8 cellular contexts compared by ENCODE assay signal in the genomic region with DNA sequence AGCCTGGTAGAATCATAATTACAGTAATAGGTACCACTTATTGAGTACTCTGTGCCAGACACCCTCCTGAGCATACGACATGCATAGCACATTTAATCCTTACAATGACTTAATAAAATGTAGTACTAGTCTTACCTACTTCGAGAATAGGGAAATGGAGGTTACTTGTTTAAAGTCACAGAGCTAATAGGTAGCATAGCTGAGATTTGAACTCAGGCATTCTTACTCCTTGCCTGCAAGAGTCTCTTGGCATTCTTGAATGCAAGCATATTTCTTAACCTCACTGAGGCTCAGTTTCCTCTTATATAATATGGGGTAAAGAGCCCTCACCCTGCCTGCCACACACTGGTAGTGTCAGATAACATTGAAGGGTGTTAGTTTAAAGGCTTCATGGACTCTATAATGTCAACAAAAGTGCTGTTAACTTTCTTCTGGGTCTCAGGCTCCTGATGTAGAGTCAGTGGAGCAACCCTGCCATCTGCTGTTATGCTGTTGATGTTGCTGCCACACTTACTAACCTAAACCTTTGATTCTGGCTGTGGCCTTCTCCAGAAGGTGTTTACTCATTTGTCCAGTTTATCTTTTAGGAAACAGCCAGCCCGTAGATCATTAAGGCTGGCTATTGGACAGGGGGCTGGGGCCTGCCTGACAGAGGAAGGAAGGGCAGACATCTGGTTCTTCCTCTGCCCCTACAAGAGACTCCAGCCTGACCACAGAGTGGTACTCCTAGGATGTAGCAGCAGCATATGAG. TPM values are rescaled to one million over a fixed set of nuclear protein-coding genes. Genes with fewer than 3 reads are reported as not detected.
DNase-seq lines count a peak whose midpoint lies in the region; ATAC-seq and TF ChIP-seq lines count a peak whose summit lies in the region.

No MANE protein-coding gene starts in this region.

- peaks cover 42% of the 10 kb centered on the region for H3K4me1 ChIP-seq in adipocyte (ENCODE audit: control insufficient read depth, insufficient read depth, low read length)
- peaks cover 70% of the 10 kb centered on the region for H3K4me1 ChIP-seq in left ventricle myocardium inferior
- peaks cover 0 to 55% (median 39%) of the 10 kb centered on the region in 4 donors for H3K4me1 ChIP-seq in sigmoid colon

- no peak overlapping the region for H3K4me3 ChIP-seq in AG09309 (ENCODE audit: control insufficient read depth, low read depth, low read length)
- no peak overlapping the region for H3K4me3 ChIP-seq in adipocyte (ENCODE audit: low read length)
- peak overlapping the region; percentile 25 for H3K4me3 ChIP-seq in left ventricle myocardium inferior
- H3K4me3 ChIP-seq in sigmoid colon, result no peak overlapping the region

- no peak for ATAC-seq in GM19351 (IDR thresholded peaks at IDR 0.05; ENCODE audit: unreplicated experiment)

- TF ChIP-seq POLR2A in sigmoid colon (IDR thresholded peaks at IDR 0.05), result no peak

- intact Hi-C loops in left ventricle myocardium inferior (cut with micrococcal nuclease), result no loop called here
- intact Hi-C loops in sigmoid colon (cut with DNase I), result loop anchor here (1.0 to 2.0 kb wide), 2 partner anchors 19 to 122 kb away; a partner anchor contains a TSS

- H3K9me3 ChIP-seq in adipocyte (ENCODE audit: control insufficient read depth, low read length) (no peaks in the 10 kb centered on the region), left ventricle myocardium inferior (replicated peaks) (no peaks in the 10 kb centered on the region), sigmoid colon (no peaks in the 10 kb centered on the region)

- DNase-seq in AG09309 (ENCODE audit: low read depth), result peak; percentile 40
- peak; percentile 57 for DNase-seq in OCI-M2 (lab: John Stamatoyannopoulos, UW; ENCODE audit: unreplicated experiment)
- DNase-seq in adipocyte (ENCODE audit: low read depth), result peak; percentile 84
- DNase-seq in left ventricle myocardium inferior, result no peak
- no peak for DNase-seq in sigmoid colon
- no peak for DNase-seq in NCI-H1092 treated with DMSO at 0.1 percent for 48 hours (lab: John Stamatoyannopoulos, UW)

- H3K27me3 ChIP-seq in adipocyte (replicated peaks; ENCODE audit: control insufficient read depth, insufficient read depth, low read length), result no peaks in the 10 kb centered on the region
- H3K27me3 ChIP-seq in left ventricle myocardium inferior (ENCODE audit: low read depth), result no peaks in the 10 kb centered on the region
- no peaks in the 10 kb centered on the region for H3K27me3 ChIP-seq in sigmoid colon

- peak overlapping the region; percentile 80 for H3K27ac ChIP-seq in left ventricle myocardium inferior (replicated peaks)
- peak overlapping the region; percentile 33 to 76 (median 72) for H3K27ac ChIP-seq in sigmoid colon

- TF ChIP-seq CTCF in AG09309 (IDR thresholded peaks at IDR 0.05; ENCODE audit: control insufficient read depth, insufficient read depth, low read depth, low read length, missing control alignments) (peak; percentile 85), GM12872 (IDR thresholded peaks at IDR 0.05; ENCODE audit: insufficient read depth, low read depth, low read length) (peak; percentile 73), left ventricle myocardium inferior (IDR thresholded peaks at IDR 0.05; ENCODE audit: borderline replicate concordance) (peak; percentile 80), sigmoid colon (IDR thresholded peaks at IDR 0.05) (peak; percentile 48 to 70 (median 66))

- TF ChIP-seq EP300 in sigmoid colon (IDR thresholded peaks at IDR 0.05), result no peak

- 9 to 30% methylated on average over 3 of the region's 3 CpGs for WGBS in sigmoid colon, 2 donors

- peak overlapping the region; percentile 45 for H3K9ac ChIP-seq in adipocyte (ENCODE audit: low read length)

- H3K36me3 ChIP-seq in adipocyte (ENCODE audit: control insufficient read depth, insufficient read depth, low read length, severe bottlenecking) (no peaks in the 10 kb centered on the region), left ventricle myocardium inferior (peaks cover 11% of the 10 kb centered on the region), sigmoid colon (peaks cover 0 to 3% (median 0%) of the 10 kb centered on the region in 4 donors)

RNA-seq across cellular contexts. Expression of a gene that starts 18.9 kb away (rescaled TPM):
- total RNA-seq in left ventricle myocardium inferior (8.0 TPM), sigmoid colon (10 to 100 TPM; 10.3 to 20.8 (median 14.0) TPM)
- 10 to 100 TPM; 31.9 to 58.7 (median 39.0) TPM for polyA plus RNA-seq in sigmoid colon

Comparison
In these comparisons a context has a peak if more than half of its experiments do, and no peak if none do; other contexts are left out.
1. DNase-seq: peak in AG09309 (single experiment), OCI-M2 (single experiment) and adipocyte (single experiment); none in left ventricle myocardium inferior (single experiment), sigmoid colon (single experiment) and NCI-H1092 treated with DMSO at 0.1 percent for 48 hours (single experiment).
2. Peak in every context shown above with its lines, with median percentiles within 50 percentile points of each other: CTCF ChIP-seq.